In genomic region chr3:152998554-152998953, GRCh38 we compare ENCODE assay signal across 17 cellular contexts.
DNase-seq lines count a peak whose midpoint lies in the region; ATAC-seq and TF ChIP-seq lines count a peak whose summit lies in the region.
"Had no signal": no experiment of that assay in that cellular context is flagged by ENCODE, and none has a peak within 500 bp of the region (broad histone marks: within the 10 kb centered on the region; RNA-seq: fewer than 3 reads in every experiment).

No MANE protein-coding gene starts in this region.

- no peaks in the 10 kb centered on the region for H3K27me3 Mint-ChIP-seq in progenitor cell of endocrine pancreas
- H3K27me3 Mint-ChIP-seq in naive thymus-derived CD4-positive, alpha-beta T cell = peaks cover 0 to 10% (median 8%) of the 10 kb centered on the region in 5 donors

- peaks cover 14% of the 10 kb centered on the region for H3K4me1 Mint-ChIP-seq in progenitor cell of endocrine pancreas (ENCODE audit: low read depth)
- peaks cover 0 to 4% (median 0%) of the 10 kb centered on the region in 7 donors for H3K4me1 Mint-ChIP-seq in naive thymus-derived CD4-positive, alpha-beta T cell
- H3K4me1 Mint-ChIP-seq in stimulated activated effector memory CD8-positive, alpha-beta T cell treated with anti-CD3 and anti-CD28 coated beads, Interleukin-12 subunit alpha, Interleukin-12 subunit beta, amount 100 ng/mL, for 72 hours = no peaks in the 10 kb centered on the region

- no peaks in the 10 kb centered on the region for H3K9me3 ChIP-seq in naive thymus-derived CD4-positive, alpha-beta T cell (ENCODE audit: control insufficient read depth in 2 of 3, low read length in 3 of 3)

- H3K4me3 Mint-ChIP-seq in progenitor cell of endocrine pancreas (ENCODE audit: low read depth) = no peak overlapping the region
- no peak overlapping the region for H3K4me3 Mint-ChIP-seq in naive thymus-derived CD4-positive, alpha-beta T cell
- no peak overlapping the region for H3K4me3 Mint-ChIP-seq in stimulated activated effector memory CD8-positive, alpha-beta T cell treated with anti-CD3 and anti-CD28 coated beads, Interleukin-12 subunit alpha, Interleukin-12 subunit beta, amount 100 ng/mL, for 72 hours
- H3K4me3 Mint-ChIP-seq: CD4-positive, alpha-beta T cell; HFFc6 had no signal

- H3K27me3 ChIP-seq in naive thymus-derived CD4-positive, alpha-beta T cell (ENCODE audit: control insufficient read depth in 2 of 2, insufficient read depth in 2 of 2, low read length in 2 of 2) = no peaks in the 10 kb centered on the region

- no peak overlapping the region for H3K27ac Mint-ChIP-seq in progenitor cell of endocrine pancreas
- H3K27ac Mint-ChIP-seq in naive thymus-derived CD4-positive, alpha-beta T cell = no peak overlapping the region
- no peak overlapping the region for H3K27ac Mint-ChIP-seq in stimulated activated effector memory CD8-positive, alpha-beta T cell treated with anti-CD3 and anti-CD28 coated beads, Interleukin-12 subunit alpha, Interleukin-12 subunit beta, amount 100 ng/mL, for 72 hours
- H3K27ac Mint-ChIP-seq: CD4-positive, alpha-beta T cell; HFFc6 had no signal

- no peak for ATAC-seq in naive thymus-derived CD4-positive, alpha-beta T cell
- no peak for ATAC-seq in stimulated activated effector memory CD8-positive, alpha-beta T cell treated with anti-CD3 and anti-CD28 coated beads, Interleukin-12 subunit alpha, Interleukin-12 subunit beta, amount 100 ng/mL, for 72 hours
- ATAC-seq: HCT116, K562 had no signal

- no peaks in the 10 kb centered on the region for H3K36me3 Mint-ChIP-seq in progenitor cell of endocrine pancreas (ENCODE audit: insufficient read depth)
- H3K36me3 Mint-ChIP-seq in naive thymus-derived CD4-positive, alpha-beta T cell = no peaks in the 10 kb centered on the region
- H3K36me3 Mint-ChIP-seq in stimulated activated effector memory CD8-positive, alpha-beta T cell treated with anti-CD3 and anti-CD28 coated beads, Interleukin-12 subunit alpha, Interleukin-12 subunit beta, amount 100 ng/mL, for 72 hours = no peaks in the 10 kb centered on the region

- H3K9me3 Mint-ChIP-seq in progenitor cell of endocrine pancreas (ENCODE audit: low read depth) = no peaks in the 10 kb centered on the region
- H3K9me3 Mint-ChIP-seq in naive thymus-derived CD4-positive, alpha-beta T cell = peaks cover 0 to 2% (median 0%) of the 10 kb centered on the region in 11 donors
- H3K9me3 Mint-ChIP-seq in stimulated activated effector memory CD8-positive, alpha-beta T cell treated with anti-CD3 and anti-CD28 coated beads, Interleukin-12 subunit alpha, Interleukin-12 subunit beta, amount 100 ng/mL, for 72 hours = no peaks in the 10 kb centered on the region
- H3K9me3 Mint-ChIP-seq: CD4-positive, alpha-beta T cell had no signal

- CTCF ChIA-PET in naive thymus-derived CD4-positive, alpha-beta T cell (lab: Charles Lee) = no interaction called here

- no peak overlapping the region for H3K4me3 ChIP-seq in naive thymus-derived CD4-positive, alpha-beta T cell (ENCODE audit: low read length)
- H3K4me3 ChIP-seq: GM23248, K562 had no signal

- POLR2A ChIA-PET in naive thymus-derived CD4-positive, alpha-beta T cell (lab: Charles Lee) = no interaction called here

- H3K4me1 ChIP-seq in naive thymus-derived CD4-positive, alpha-beta T cell (ENCODE audit: control insufficient read depth in 2 of 2, insufficient read depth in 2 of 2, low read length in 2 of 2) = no peaks in the 10 kb centered on the region

- DNase-seq in D341Med (ENCODE audit: low spot score) = peak; percentile 64
- peak; percentile 23 for DNase-seq in NCI-H1417 treated with DMSO at 0.1 percent for 48 hours (lab: John Stamatoyannopoulos, UW)
- peak; percentile 96 for DNase-seq in NCI-H82 (lab: John Stamatoyannopoulos, UW)
- DNase-seq in progenitor cell of endocrine pancreas (ENCODE audit: low spot score, unreplicated experiment) = no peak
- DNase-seq in naive thymus-derived CD4-positive, alpha-beta T cell = no peak
- DNase-seq in stimulated activated effector memory CD8-positive, alpha-beta T cell treated with anti-CD3 and anti-CD28 coated beads, Interleukin-12 subunit alpha, Interleukin-12 subunit beta, amount 100 ng/mL, for 72 hours (ENCODE audit: low spot score in 2 of 2) = no peak
- DNase-seq in HCEC 1CT = no peak
- DNase-seq: AML-193; CD4-positive, alpha-beta T cell; DMS 273 treated with DMSO at 0.1 percent for 48 hours; DMS53; GM23248; HFFc6; IMR-90 had no signal

- TF ChIP-seq CTCF in progenitor cell of endocrine pancreas (IDR thresholded peaks at IDR 0.05; ENCODE audit: unreplicated experiment) = no peak

- no peak overlapping the region for H3K27ac ChIP-seq in naive thymus-derived CD4-positive, alpha-beta T cell (ENCODE audit: low read depth, low read length)
- H3K27ac ChIP-seq: C4-2B, GM23248 had no signal

- intact Hi-C loops in naive thymus-derived CD4-positive, alpha-beta T cell (cut with micrococcal nuclease) = no loop called here

- no peaks in the 10 kb centered on the region for H3K36me3 ChIP-seq in naive thymus-derived CD4-positive, alpha-beta T cell (ENCODE audit: control insufficient read depth in 2 of 3, insufficient read depth in 3 of 3, low read length in 3 of 3)

Comparison
In these comparisons a context has a peak if more than half of its experiments do, and no peak if none do; other contexts are left out.
1. DNase-seq: peak in D341Med (single experiment), NCI-H1417 treated with DMSO at 0.1 percent for 48 hours (single experiment) and NCI-H82 (single experiment); none in progenitor cell of endocrine pancreas (single experiment), naive thymus-derived CD4-positive, alpha-beta T cell (0 of 9), stimulated activated effector memory CD8-positive, alpha-beta T cell treated with anti-CD3 and anti-CD28 coated beads, Interleukin-12 subunit alpha, Interleukin-12 subunit beta, amount 100 ng/mL, for 72 hours (0 of 2) and HCEC 1CT (single experiment).